In the genomic region with DNA sequence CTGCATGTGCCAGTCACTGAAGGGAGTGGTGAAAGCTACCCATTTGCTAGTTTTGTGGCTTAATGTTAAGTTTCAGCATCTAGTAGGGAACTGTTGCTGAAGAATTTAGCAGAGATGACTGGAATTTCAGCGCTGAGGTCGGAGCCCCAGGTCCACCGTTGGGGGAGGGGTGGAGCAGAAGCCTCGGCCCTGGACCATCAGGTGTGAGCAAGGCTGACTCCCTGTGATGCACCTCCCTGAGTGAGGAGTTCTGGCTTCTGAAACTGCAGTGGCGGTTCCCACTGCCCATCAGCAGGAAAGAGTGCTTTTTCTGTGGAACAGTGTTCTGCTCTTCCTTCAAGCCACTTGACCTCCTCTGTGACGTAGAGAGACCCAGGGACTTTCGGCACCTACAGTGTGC, we compare ENCODE assay signal across 1 cellular context.
TF ChIP-seq lines count a peak whose summit lies in the region.

No MANE protein-coding gene starts in this region.

TF ChIP-seq in HepG2, 621 proteins besides CTCF, POLR2A, EP300 and RAD21 (continued from another document and continues in another):
- TF ChIP-seq ARID5B (CRISPR knock-in tag; IDR thresholded peaks at IDR 0.05) (no peak), JUND (CRISPR knock-in tag; IDR thresholded peaks at IDR 0.05) (no peak), ZNF597 (CRISPR knock-in tag; IDR thresholded peaks at IDR 0.05) (no peak), TOE1 (CRISPR knock-in tag; IDR thresholded peaks at IDR 0.05) (no peak), E2F5 (CRISPR knock-in tag; conservative IDR thresholded peaks at IDR 0.05) (no peak), ZNF251 (CRISPR knock-in tag; IDR thresholded peaks at IDR 0.05) (no peak), NFYC (CRISPR knock-in tag; IDR thresholded peaks at IDR 0.05) (no peak), ZNF605 (CRISPR knock-in tag; IDR thresholded peaks at IDR 0.05) (no peak), ZNF564 (CRISPR knock-in tag; IDR thresholded peaks at IDR 0.05) (no peak), TBX2 (CRISPR knock-in tag; IDR thresholded peaks at IDR 0.05; ENCODE audit: borderline replicate concordance) (0 out of 2 replicates have a peak, but pooled peaks have one; percentile 11), THAP11 (CRISPR knock-in tag; IDR thresholded peaks at IDR 0.05) (no peak), ZBTB37 (CRISPR knock-in tag; IDR thresholded peaks at IDR 0.05) (no peak), KDM3A (CRISPR knock-in tag; IDR thresholded peaks at IDR 0.05; ENCODE audit: low read depth) (no peak), ZNF354B (CRISPR knock-in tag; IDR thresholded peaks at IDR 0.05) (no peak), NAIF1 (CRISPR knock-in tag; IDR thresholded peaks at IDR 0.05; ENCODE audit: borderline replicate concordance) (0 out of 2 replicates have a peak, but pooled peaks have one; percentile 38), TEAD3 (CRISPR knock-in tag; optimal IDR thresholded peaks at IDR 0.05; ENCODE audit: borderline replicate concordance) (peak; percentile 8), ZNF687 (CRISPR knock-in tag; IDR thresholded peaks at IDR 0.05) (peak; percentile 43), JUNB (CRISPR knock-in tag; IDR thresholded peaks at IDR 0.05; ENCODE audit: borderline replicate concordance) (no peak), ZNF768 (CRISPR knock-in tag; IDR thresholded peaks at IDR 0.05) (no peak), ZNF563 (CRISPR knock-in tag; IDR thresholded peaks at IDR 0.05) (no peak), ZEB1 (IDR thresholded peaks at IDR 0.05; ENCODE audit: insufficient replicate concordance, low read depth) (peak; percentile 30), NKX3-1 (CRISPR knock-in tag; IDR thresholded peaks at IDR 0.05) (no peak), ZNF800 (CRISPR knock-in tag; IDR thresholded peaks at IDR 0.05) (no peak), FOXA1 (IDR thresholded peaks at IDR 0.05) (no peak), FOXA1 (CRISPR knock-in tag; IDR thresholded peaks at IDR 0.05) (no peak), NFRKB (IDR thresholded peaks at IDR 0.05) (no peak), ZNF770 (CRISPR knock-in tag; IDR thresholded peaks at IDR 0.05) (no peak), TCF7L2 (IDR thresholded peaks at IDR 0.05; ENCODE audit: low read depth, low read length) (no peak)
- TF ChIP-seq, protein P1, sequence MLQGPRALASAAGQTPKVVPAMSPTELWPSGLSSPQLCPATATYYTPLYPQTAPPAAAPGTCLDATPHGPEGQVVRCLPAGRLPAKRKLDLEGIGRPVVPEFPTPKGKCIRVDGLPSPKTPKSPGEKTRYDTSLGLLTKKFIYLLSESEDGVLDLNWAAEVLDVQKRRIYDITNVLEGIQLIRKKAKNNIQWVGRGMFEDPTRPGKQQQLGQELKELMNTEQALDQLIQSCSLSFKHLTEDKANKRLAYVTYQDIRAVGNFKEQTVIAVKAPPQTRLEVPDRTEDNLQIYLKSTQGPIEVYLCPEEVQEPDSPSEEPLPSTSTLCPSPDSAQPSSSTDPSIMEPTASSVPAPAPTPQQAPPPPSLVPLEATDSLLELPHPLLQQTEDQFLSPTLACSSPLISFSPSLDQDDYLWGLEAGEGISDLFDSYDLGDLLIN (CRISPR knock-in tag; IDR thresholded peaks at IDR 0.05; ENCODE audit: borderline replicate concordance), result no peak
- TF ChIP-seq, protein P2, sequence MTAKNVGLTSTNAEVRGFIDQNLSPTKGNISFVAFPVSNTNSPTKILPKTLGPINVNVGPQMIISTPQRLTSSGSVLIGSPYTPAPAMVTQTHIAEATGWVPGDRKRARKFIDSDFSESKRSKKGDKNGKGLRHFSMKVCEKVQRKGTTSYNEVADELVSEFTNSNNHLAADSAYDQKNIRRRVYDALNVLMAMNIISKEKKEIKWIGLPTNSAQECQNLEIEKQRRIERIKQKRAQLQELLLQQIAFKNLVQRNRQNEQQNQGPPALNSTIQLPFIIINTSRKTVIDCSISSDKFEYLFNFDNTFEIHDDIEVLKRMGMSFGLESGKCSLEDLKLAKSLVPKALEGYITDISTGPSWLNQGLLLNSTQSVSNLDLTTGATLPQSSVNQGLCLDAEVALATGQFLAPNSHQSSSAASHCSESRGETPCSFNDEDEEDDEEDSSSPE (CRISPR knock-in tag; IDR thresholded peaks at IDR 0.05), result no peak
- TF ChIP-seq, protein P3, sequence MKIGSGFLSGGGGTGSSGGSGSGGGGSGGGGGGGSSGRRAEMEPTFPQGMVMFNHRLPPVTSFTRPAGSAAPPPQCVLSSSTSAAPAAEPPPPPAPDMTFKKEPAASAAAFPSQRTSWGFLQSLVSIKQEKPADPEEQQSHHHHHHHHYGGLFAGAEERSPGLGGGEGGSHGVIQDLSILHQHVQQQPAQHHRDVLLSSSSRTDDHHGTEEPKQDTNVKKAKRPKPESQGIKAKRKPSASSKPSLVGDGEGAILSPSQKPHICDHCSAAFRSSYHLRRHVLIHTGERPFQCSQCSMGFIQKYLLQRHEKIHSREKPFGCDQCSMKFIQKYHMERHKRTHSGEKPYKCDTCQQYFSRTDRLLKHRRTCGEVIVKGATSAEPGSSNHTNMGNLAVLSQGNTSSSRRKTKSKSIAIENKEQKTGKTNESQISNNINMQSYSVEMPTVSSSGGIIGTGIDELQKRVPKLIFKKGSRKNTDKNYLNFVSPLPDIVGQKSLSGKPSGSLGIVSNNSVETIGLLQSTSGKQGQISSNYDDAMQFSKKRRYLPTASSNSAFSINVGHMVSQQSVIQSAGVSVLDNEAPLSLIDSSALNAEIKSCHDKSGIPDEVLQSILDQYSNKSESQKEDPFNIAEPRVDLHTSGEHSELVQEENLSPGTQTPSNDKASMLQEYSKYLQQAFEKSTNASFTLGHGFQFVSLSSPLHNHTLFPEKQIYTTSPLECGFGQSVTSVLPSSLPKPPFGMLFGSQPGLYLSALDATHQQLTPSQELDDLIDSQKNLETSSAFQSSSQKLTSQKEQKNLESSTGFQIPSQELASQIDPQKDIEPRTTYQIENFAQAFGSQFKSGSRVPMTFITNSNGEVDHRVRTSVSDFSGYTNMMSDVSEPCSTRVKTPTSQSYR (CRISPR knock-in tag; IDR thresholded peaks at IDR 0.05; ENCODE audit: borderline replicate concordance), result peak; percentile 92
